8 cellular contexts compared by ENCODE assay signal in the genomic region with DNA sequence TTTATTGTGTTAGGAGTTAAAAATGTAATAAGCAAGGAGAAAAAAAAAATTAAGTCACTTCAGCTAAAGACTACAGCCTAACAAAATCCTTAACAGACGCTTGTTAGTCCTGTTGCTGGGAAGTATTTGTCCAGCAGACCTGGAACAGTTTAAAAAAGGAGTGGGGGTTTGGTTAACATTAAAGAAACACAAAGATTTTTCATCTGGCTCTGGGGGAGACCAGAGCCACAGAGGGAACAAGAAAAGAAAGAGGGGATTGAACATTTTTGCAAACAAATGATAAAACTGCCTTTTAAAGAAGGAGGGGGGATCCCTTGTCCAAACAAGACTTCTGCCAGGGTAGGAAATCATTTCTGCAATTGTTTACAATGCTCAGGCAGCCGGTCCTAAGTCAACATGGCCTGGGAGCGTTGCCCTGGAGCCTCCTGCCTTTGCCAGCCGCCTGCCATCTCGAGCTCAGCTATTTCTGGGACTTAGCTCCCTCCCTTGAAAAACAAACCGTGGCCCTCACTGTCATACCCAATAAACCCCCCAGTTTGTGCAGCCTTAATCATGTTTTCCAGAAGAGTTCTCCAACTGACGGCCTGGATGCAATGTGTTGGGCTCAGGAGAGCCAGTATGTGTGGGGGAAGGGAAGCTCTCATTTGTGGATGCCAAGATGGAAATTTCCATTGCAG.
DNase-seq lines count a peak whose midpoint lies in the region; ATAC-seq and TF ChIP-seq lines count a peak whose summit lies in the region.

No MANE protein-coding gene starts in this region.

- ATAC-seq in HG03159 (IDR thresholded peaks at IDR 0.05; ENCODE audit: unreplicated experiment) (no peak), natural killer cell (no peak)

- no peak overlapping the region for H3K4me3 ChIP-seq in fibroblast of villous mesenchyme (ENCODE audit: low read depth, low read length)
- no peak overlapping the region for H3K4me3 ChIP-seq in trophoblast cell (ENCODE audit: low read depth, low read length)

- H3K9ac ChIP-seq in trophoblast cell (ENCODE audit: low read length) = no peak overlapping the region

- intact Hi-C loops in posterior vena cava (cut with DNase I) (loop anchor here in 1 of 2 donors (5.0 kb wide), 1 partner anchor 33 kb away; no protein-coding TSS in a partner anchor), natural killer cell (cut with micrococcal nuclease) (no loop called here)

- H4K12ac ChIP-seq in trophoblast cell (ENCODE audit: low read depth, low read length) = peak overlapping the region; percentile 64

- H3K27ac ChIP-seq in trophoblast cell (ENCODE audit: low read depth, low read length) = no peak overlapping the region

- H2BK12ac ChIP-seq in trophoblast cell (ENCODE audit: low read length) = peak overlapping the region; percentile 50

- no peak for TF ChIP-seq CTCF in fibroblast of villous mesenchyme (IDR thresholded peaks at IDR 0.05; ENCODE audit: insufficient read depth, low read depth, low read length)
- TF ChIP-seq CTCF in natural killer cell (IDR thresholded peaks at IDR 0.05) = no peak

- peak overlapping the region; percentile 45 for H4K91ac ChIP-seq in trophoblast cell (ENCODE audit: low read depth, low read length)

- H3K4ac ChIP-seq in trophoblast cell (ENCODE audit: low read depth, low read length) = no peak overlapping the region

- H3K27ac Mint-ChIP-seq in natural killer cell = no peak overlapping the region

- H3K4me1 Mint-ChIP-seq in natural killer cell = peaks cover 0 to 5% of the 10 kb centered on the region in 2 donors

- peaks cover 0 to 7% of the 10 kb centered on the region in 2 donors for H3K27me3 Mint-ChIP-seq in natural killer cell (ENCODE audit: low read depth in 2 of 2)

- peak overlapping the region; percentile 4 for H3K18ac ChIP-seq in trophoblast cell (ENCODE audit: low read length)

- peak overlapping the region; percentile 29 for H2BK120ac ChIP-seq in trophoblast cell (ENCODE audit: insufficient read depth, low read length, poor library complexity)

- H2AK5ac ChIP-seq in trophoblast cell (ENCODE audit: low read length) = peak overlapping the region; percentile 7

- no peaks in the 10 kb centered on the region for H3K27me3 ChIP-seq in trophoblast cell (ENCODE audit: insufficient read depth, low read length)

- peak overlapping the region; percentile 17 for H3K14ac ChIP-seq in trophoblast cell (ENCODE audit: low read length)

- H3K4me2 ChIP-seq in trophoblast cell (ENCODE audit: low read length) = no peak overlapping the region

- peaks cover 8% of the 10 kb centered on the region for H3K79me1 ChIP-seq in trophoblast cell (ENCODE audit: low read length)

- peak overlapping the region; percentile 36 for H4K8ac ChIP-seq in trophoblast cell (ENCODE audit: low read depth, low read length)

- H3K9me3 Mint-ChIP-seq in natural killer cell = no peaks in the 10 kb centered on the region

- H3K9me3 ChIP-seq in trophoblast cell (ENCODE audit: insufficient read depth, low read depth, low read length) = peaks cover 2% of the 10 kb centered on the region

- H3K23ac ChIP-seq in trophoblast cell (ENCODE audit: low read length) = no peak overlapping the region

- peaks cover 15 to 19% of the 10 kb centered on the region in 2 experiments for H3K4me1 ChIP-seq in trophoblast cell (ENCODE audit: control insufficient read depth in 1 of 2, insufficient read depth in 2 of 2, low read length in 2 of 2)

- H3K36me3 Mint-ChIP-seq in natural killer cell = no peaks in the 10 kb centered on the region

- no peak overlapping the region for H3K4me3 Mint-ChIP-seq in natural killer cell

- WGBS in trophoblast cell (ENCODE audit: extremely low coverage, insufficient coverage, insufficient read length) = no CpG with 5 or more reads among the region's 7 CpGs

- peak overlapping the region; percentile 1 for H2AFZ ChIP-seq in trophoblast cell (ENCODE audit: insufficient read depth, low read length, poor library complexity)

- H3K36me3 ChIP-seq in trophoblast cell (ENCODE audit: control insufficient read depth in 1 of 2, insufficient read depth in 2 of 2, low read length in 2 of 2) = no peaks in the 10 kb centered on the region

- no peak overlapping the region for H2BK5ac ChIP-seq in trophoblast cell (ENCODE audit: low read depth, low read length, poor library complexity)

- H3K79me2 ChIP-seq in trophoblast cell (ENCODE audit: control insufficient read depth, insufficient read depth, low read length, poor library complexity) = no peaks in the 10 kb centered on the region

- DNase-seq in ELF-1 (ENCODE audit: low read depth, low spot score) = peak; percentile 37
- peak; percentile 82 for DNase-seq in NCI-H774 (lab: John Stamatoyannopoulos, UW)
- peak; percentile 44 for DNase-seq in fibroblast of villous mesenchyme (ENCODE audit: low read depth)
- no peak for DNase-seq in trophoblast cell
- no peak for DNase-seq in activated naive CD4-positive, alpha-beta T cell treated with Interleukin-2 at 50 U/mL for 16 hours
- DNase-seq in posterior vena cava (ENCODE audit: low spot score) = no peak
- DNase-seq in natural killer cell = no peak

Comparison
In these comparisons a context has a peak if more than half of its experiments do, and no peak if none do; other contexts are left out.
1. DNase-seq: peak in ELF-1 (single experiment), NCI-H774 (single experiment) and fibroblast of villous mesenchyme (single experiment); none in trophoblast cell (0 of 2), activated naive CD4-positive, alpha-beta T cell treated with Interleukin-2 at 50 U/mL for 16 hours (single experiment), posterior vena cava (single experiment) and natural killer cell (single experiment).